In genomic region chr7:120216947-120217346, GRCh38 we compare ENCODE assay signal across 9 cellular contexts. TPM values are rescaled to one million over a fixed set of nuclear protein-coding genes. Genes with fewer than 3 reads are reported as not detected.
"Had no signal": no experiment of that assay in that cellular context is flagged by ENCODE, and none has a peak within 500 bp of the region (broad histone marks: within the 10 kb centered on the region; RNA-seq: fewer than 3 reads in every experiment).

No MANE protein-coding gene starts in this region.

- FAIRE-seq: H1, H54, HTR-8/SVneo had no signal

- H2AFZ ChIP-seq: GM23338 had no signal

- DNase-seq: H9, HCEC 1CT, IMR-90 had no signal

- H3K4me3 ChIP-seq: GM23338 had no signal

- H3K4me2 ChIP-seq: GM23338 had no signal

- ATAC-seq: GM23338 had no signal

- H3K27ac ChIP-seq: HL-60 had no signal

RNA-seq across cellular contexts. Expression of gene KCND2, which starts 56.0 kb away (rescaled TPM):
- total RNA-seq: HT-29 had no signal
- polyA plus RNA-seq: IMR-90 had no signal
